Comparison of ENCODE assay signal across 23 cellular contexts in the genomic region with DNA sequence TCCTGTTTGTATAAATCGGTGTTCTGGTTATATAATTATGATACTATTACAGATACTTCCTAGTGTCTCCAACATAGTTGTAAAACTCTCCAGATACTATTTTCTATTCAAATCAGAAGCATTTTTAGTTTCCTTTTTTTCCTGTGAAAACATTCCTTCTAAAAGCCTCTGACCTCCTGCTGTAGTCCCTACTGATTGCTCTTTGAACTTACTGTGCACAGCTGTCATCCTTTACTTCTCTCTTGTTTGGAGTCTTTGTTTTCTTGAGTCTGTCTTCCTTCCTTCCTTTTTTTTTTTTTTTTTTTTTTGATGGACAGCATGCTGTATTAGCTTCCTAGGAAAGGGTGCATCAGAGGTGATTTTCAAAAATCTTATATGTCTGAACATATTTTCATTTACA. TPM values are rescaled to one million over a fixed set of nuclear protein-coding genes. Genes with fewer than 3 reads are reported as not detected.
DNase-seq lines count a peak whose midpoint lies in the region; ATAC-seq and TF ChIP-seq lines count a peak whose summit lies in the region.
"Had no signal": no experiment of that assay in that cellular context is flagged by ENCODE, and none has a peak within 500 bp of the region (broad histone marks: within the 10 kb centered on the region; RNA-seq: fewer than 3 reads in every experiment).

No MANE protein-coding gene starts in this region.

- no peaks in the 10 kb centered on the region for H3K27me3 ChIP-seq in Karpas-422 (ENCODE audit: low read length)
- H3K27me3 ChIP-seq: hepatocyte, Peyer's patch, upper lobe of right lung had no signal

- H3K9me2 ChIP-seq in Karpas-422 (replicated peaks; ENCODE audit: insufficient read depth, low read length) = no peaks in the 10 kb centered on the region

- no peaks in the 10 kb centered on the region for H3K9me3 ChIP-seq in Karpas-422 (ENCODE audit: low read length)
- H3K9me3 ChIP-seq: Peyer's patch, upper lobe of right lung had no signal

- TF ChIP-seq CTCF in CD14-positive monocyte (IDR thresholded peaks at IDR 0.05) (no peak), endothelial cell (IDR thresholded peaks at IDR 0.05; ENCODE audit: unreplicated experiment) (no peak), nephron progenitor cell (IDR thresholded peaks at IDR 0.05) (no peak)

- H3K27me3 Mint-ChIP-seq in CD14-positive monocyte (ENCODE audit: low read depth in 3 of 3) (peaks cover 0 to 1% (median 0%) of the 10 kb centered on the region in 3 donors), endothelial cell (ENCODE audit: unreplicated experiment) (peaks cover 5% of the 10 kb centered on the region), nephron progenitor cell (ENCODE audit: low read depth, poor library complexity) (peaks cover 4% of the 10 kb centered on the region)
- H3K27me3 Mint-ChIP-seq: brain, memory B cell had no signal

- no peak for ATAC-seq in HG03175 (IDR thresholded peaks at IDR 0.05; ENCODE audit: unreplicated experiment)
- ATAC-seq: upper lobe of right lung had no signal

- H3K4me3 Mint-ChIP-seq in CD14-positive monocyte = no peak overlapping the region
- H3K4me3 Mint-ChIP-seq in endothelial cell (ENCODE audit: unreplicated experiment) = no peak overlapping the region
- H3K4me3 Mint-ChIP-seq in nephron progenitor cell = no peak overlapping the region
- H3K4me3 Mint-ChIP-seq: memory B cell had no signal

- H3K36me3 Mint-ChIP-seq in CD14-positive monocyte = peaks cover 33 to 70% of the 10 kb centered on the region in 2 donors
- H3K36me3 Mint-ChIP-seq in endothelial cell (ENCODE audit: low read depth, unreplicated experiment) = peaks cover 26% of the 10 kb centered on the region
- peaks cover 60% of the 10 kb centered on the region for H3K36me3 Mint-ChIP-seq in nephron progenitor cell (ENCODE audit: low read depth)

- H3K9ac ChIP-seq in Karpas-422 (ENCODE audit: low read length) = no peak overlapping the region

- 0 out of 2 replicates have a peak, but pooled peaks cover 4% of the 10 kb centered on the region for H3K36me3 ChIP-seq in Karpas-422 (ENCODE audit: insufficient read depth, low read length)

- no peaks in the 10 kb centered on the region for H4K20me1 ChIP-seq in Karpas-422 (ENCODE audit: insufficient read depth, low read depth, low read length)

- H3K27ac Mint-ChIP-seq in CD14-positive monocyte = peak overlapping the region in 5 of 7 donors; percentile 21 to 64 (median 28)
- H3K27ac Mint-ChIP-seq in endothelial cell (ENCODE audit: unreplicated experiment) = peak overlapping the region; percentile 68
- peak overlapping the region; percentile 9 for H3K27ac Mint-ChIP-seq in nephron progenitor cell
- H3K27ac Mint-ChIP-seq: activated T-helper 2 cell treated with anti-CD3 and anti-CD28 coated beads, Interferon-gamma antibody, Interleukin-2, Interleukin-4, amounts not matched to agents 10 μg/mL and 5 μg/mL and 100 μg/mL, durations not matched to agents 14 hours and 24 hours and 36 hours had no signal

- intact Hi-C loops in CD14-positive monocyte (cut with micrococcal nuclease) = no loop called here

- H3K79me2 ChIP-seq in Karpas-422 (ENCODE audit: low read length) = peaks cover 75% of the 10 kb centered on the region

- H3K4me2 ChIP-seq in Karpas-422 (ENCODE audit: low read depth, low read length, poor library complexity, severe bottlenecking) = peak overlapping the region; percentile 10
- H3K4me2 ChIP-seq: hepatocyte had no signal

- no peak for DNase-seq in CD14-positive monocyte (ENCODE audit: low spot score)
- DNase-seq in Karpas-422 = no peak
- DNase-seq in endothelial cell (ENCODE audit: low spot score) = no peak
- DNase-seq in nephron progenitor cell = no peak
- DNase-seq in HuH-7.5 (ENCODE audit: low spot score) = no peak
- no peak for DNase-seq in NCI-H510A (lab: John Stamatoyannopoulos, UW)
- no peak for DNase-seq in COR-L47 (lab: John Stamatoyannopoulos, UW)
- DNase-seq: activated CD4-positive, alpha-beta T cell treated with anti-CD3 and anti-CD28 coated beads for 1 hour; Calu3; KG1; NCI-H2029; NK-92 treated with Interleukin-12 subunit alpha and Interleukin-12 subunit beta, amount 100 ng/mL, for 24 hours; Peyer's patch; stimulated activated CD4-positive, alpha-beta T cell treated with anti-CD3 and anti-CD28 coated beads, Interleukin-4, amount 100 ng/mL, for 24 hours; T1000; upper lobe of right lung had no signal

- peaks cover 50% of the 10 kb centered on the region for H3K4me1 ChIP-seq in Karpas-422 (ENCODE audit: low read length)
- H3K4me1 ChIP-seq: Peyer's patch had no signal

- H3K4me3 ChIP-seq in Karpas-422 (ENCODE audit: low read length) = no peak overlapping the region
- H3K4me3 ChIP-seq: coronary artery, hepatocyte, Peyer's patch, SK-N-MC, upper lobe of right lung had no signal

- H2AFZ ChIP-seq in Karpas-422 (ENCODE audit: low read length) = no peak overlapping the region
- H2AFZ ChIP-seq: hepatocyte had no signal

- H3K9me3 Mint-ChIP-seq in CD14-positive monocyte = peaks cover 0 to 2% (median 0%) of the 10 kb centered on the region in 7 donors
- no peaks in the 10 kb centered on the region for H3K9me3 Mint-ChIP-seq in endothelial cell (ENCODE audit: unreplicated experiment)
- peaks cover 26% of the 10 kb centered on the region for H3K9me3 Mint-ChIP-seq in nephron progenitor cell
- H3K9me3 Mint-ChIP-seq: activated T-helper 2 cell treated with anti-CD3 and anti-CD28 coated beads, Interferon-gamma antibody, Interleukin-2, Interleukin-4, amounts not matched to agents 10 μg/mL and 5 μg/mL and 100 μg/mL, durations not matched to agents 14 hours and 24 hours and 36 hours had no signal

- H3K4me1 Mint-ChIP-seq in CD14-positive monocyte = peaks cover 14% of the 10 kb centered on the region
- peaks cover 44% of the 10 kb centered on the region for H3K4me1 Mint-ChIP-seq in endothelial cell (ENCODE audit: unreplicated experiment)
- H3K4me1 Mint-ChIP-seq in nephron progenitor cell = peaks cover 18% of the 10 kb centered on the region

- H3K27ac ChIP-seq in Karpas-422 (ENCODE audit: low read length) = peak overlapping the region; percentile 53; the same call in 1 of the 2 replicates
- H3K27ac ChIP-seq: coronary artery, hepatocyte, Peyer's patch, SK-N-MC, upper lobe of right lung had no signal

RNA-seq across cellular contexts. Expression of a gene that starts 28.9 kb away (rescaled TPM):
- 1 to 10 TPM; 3.4 to 3.8 TPM for polyA plus RNA-seq in CD14-positive monocyte
- total RNA-seq in Karpas-422 (2014; rRNA removed; shearing (Covaris generic); ENCODE audit: low replicate concordance) = 30.0 and 46.8 TPM in 2 replicates
- total RNA-seq in endothelial cell (ENCODE audit: unreplicated experiment) = 49.1 TPM

Comparison
In these comparisons a context has a peak if more than half of its experiments do, and no peak if none do; other contexts are left out.
1. H3K27ac Mint-ChIP-seq: peak in every context shown above with its lines; median percentile 68 in endothelial cell; 28 in CD14-positive monocyte; 9 in nephron progenitor cell.